Comparison of ENCODE assay signal across 10 cellular contexts in the genomic region with DNA sequence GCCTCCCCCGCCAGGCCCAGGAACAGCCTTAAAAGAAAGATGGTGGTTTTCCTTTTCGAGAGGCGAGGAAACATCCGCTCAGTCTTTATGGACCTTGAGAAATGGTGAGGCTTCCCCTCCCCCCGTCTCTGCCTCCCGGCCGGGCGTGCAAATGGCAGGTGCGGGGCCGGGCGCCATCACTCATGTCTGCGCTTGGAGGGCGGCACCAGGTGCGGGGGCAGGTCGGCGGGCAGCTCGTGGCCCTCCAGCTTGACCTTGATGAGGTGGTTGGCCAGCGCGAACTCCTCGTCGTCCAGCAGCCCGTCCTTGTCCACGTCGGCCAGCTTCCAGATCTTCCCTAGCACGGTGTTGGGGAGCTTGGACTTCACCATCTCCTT. TPM values are rescaled to one million over a fixed set of nuclear protein-coding genes. Genes with fewer than 3 reads are reported as not detected.
DNase-seq lines count a peak whose midpoint lies in the region; ATAC-seq and TF ChIP-seq lines count a peak whose summit lies in the region.
"Had no signal": no experiment of that assay in that cellular context is flagged by ENCODE, and none has a peak within 500 bp of the region (broad histone marks: within the 10 kb centered on the region; RNA-seq: fewer than 3 reads in every experiment).

No MANE protein-coding gene starts in this region.

- intact Hi-C loops in cardiac septum (cut with DNase I): loop anchor here (2.0 kb wide), 1 partner anchor 23 kb away; no protein-coding TSS in a partner anchor

- TF ChIP-seq CTCF in right atrium auricular region (IDR thresholded peaks at IDR 0.05) (no peak), hepatocyte (IDR thresholded peaks at IDR 0.05; ENCODE audit: poor library complexity) (no peak), upper lobe of left lung (IDR thresholded peaks at IDR 0.05) (peak in 1 of 6 experiments; percentile 9)

- H3K27ac ChIP-seq in right atrium auricular region: peak overlapping the region; percentile 72 to 87
- peak overlapping the region; percentile 93 for H3K27ac ChIP-seq in hepatocyte
- H3K27ac ChIP-seq in upper lobe of left lung: peak overlapping the region; percentile 82 to 95 (median 88)

- WGBS in hepatocyte (ENCODE audit: low lambda C conversion rate, missing lambda C conversion rate): 97% methylated on average over 25 of the region's 25 CpGs
- 92 to 93% methylated on average over 14 to 25 of the region's 25 CpGs for WGBS in upper lobe of left lung, 2 donors

- no peak overlapping the region for H2AFZ ChIP-seq in hepatocyte

- no peak for DNase-seq in right atrium auricular region (ENCODE audit: low spot score)
- no peak for DNase-seq in cardiac septum (ENCODE audit: low spot score)
- DNase-seq in hepatocyte (ENCODE audit: low spot score): no peak
- DNase-seq in upper lobe of left lung: no peak
- no peak for DNase-seq in C1 segment of cervical spinal cord (lab: John Stamatoyannopoulos, UW)
- DNase-seq: activated gamma-delta T cell, head of caudate nucleus, MG63, testis had no signal

- H3K79me2 ChIP-seq in hepatocyte: peaks cover 24% of the 10 kb centered on the region

- H3K4me3 ChIP-seq in right atrium auricular region (no peak overlapping the region), hepatocyte (no peak overlapping the region), upper lobe of left lung (peak overlapping the region in 1 of 4 donors; percentile 6)
- H3K4me3 ChIP-seq: MG63, testis had no signal

- no peaks in the 10 kb centered on the region for H3K9me3 ChIP-seq in right atrium auricular region
- no peaks in the 10 kb centered on the region for H3K9me3 ChIP-seq in hepatocyte (ENCODE audit: low read depth)
- H3K9me3 ChIP-seq in upper lobe of left lung: no peaks in the 10 kb centered on the region
- H3K9me3 ChIP-seq: MG63, testis had no signal

- H3K36me3 ChIP-seq in right atrium auricular region (peaks cover 29% of the 10 kb centered on the region), hepatocyte (replicated peaks; ENCODE audit: insufficient read depth, low read depth) (no peaks in the 10 kb centered on the region), upper lobe of left lung (peaks cover 2 to 48% (median 18%) of the 10 kb centered on the region in 4 donors)

- no peak for TF ChIP-seq POLR2A in upper lobe of left lung (IDR thresholded peaks at IDR 0.05)

- no peaks in the 10 kb centered on the region for H3K27me3 ChIP-seq in right atrium auricular region
- H3K27me3 ChIP-seq in hepatocyte: no peaks in the 10 kb centered on the region
- no peaks in the 10 kb centered on the region for H3K27me3 ChIP-seq in upper lobe of left lung
- H3K27me3 ChIP-seq: MG63, testis had no signal

- H3K4me1 ChIP-seq in right atrium auricular region (peaks cover 7 to 100% of the 10 kb centered on the region in 2 donors), hepatocyte (ENCODE audit: insufficient read depth) (peaks cover 30% of the 10 kb centered on the region), upper lobe of left lung (peaks cover 90 to 98% (median 94%) of the 10 kb centered on the region in 4 donors)

- ATAC-seq in upper lobe of left lung (ENCODE audit: low FRiP score in 2 of 2) (no peak), GM18873 (IDR thresholded peaks at IDR 0.05; ENCODE audit: low FRiP score, unreplicated experiment) (no peak)

- no peak overlapping the region for H3K4me2 ChIP-seq in hepatocyte

- H3K9me2 ChIP-seq in hepatocyte (replicated peaks; ENCODE audit: insufficient read depth): no peaks in the 10 kb centered on the region

- H4K20me1 ChIP-seq in hepatocyte (ENCODE audit: insufficient read depth, poor library complexity, severe bottlenecking): no peaks in the 10 kb centered on the region

- no peak for TF ChIP-seq EP300 in upper lobe of left lung (IDR thresholded peaks at IDR 0.05)

RNA-seq across cellular contexts. Expression of a gene that starts 9.7 kb away (rescaled TPM):
- total RNA-seq in right atrium auricular region (1 to 10 TPM in 1 of 2 donors, under 1 TPM in 1; 0.33 to 1.0 TPM), cardiac septum (1.2 TPM), hepatocyte (6.5 and 8.4 TPM in 2 replicates), upper lobe of left lung (10 to 100 TPM; 21.6 to 62.4 (median 26.0) TPM)
- polyA plus RNA-seq in hepatocyte: 3.1 and 5.5 TPM in 2 replicates

RNA-seq across cellular contexts. Expression of a gene that starts 24.3 kb away (rescaled TPM):
- total RNA-seq in right atrium auricular region (10 to 100 TPM; 29.5 to 34.1 TPM), cardiac septum (50.9 TPM), hepatocyte (44.8 and 52.4 TPM in 2 replicates), upper lobe of left lung (100 to 1,000 TPM in 4 of 6 donors, 10 to 100 TPM in 2; 43.0 to 167 (median 103) TPM)
- polyA plus RNA-seq in hepatocyte: 66.6 and 69.5 TPM in 2 replicates

RNA-seq across cellular contexts. Expression of a gene that starts 43.8 kb away (rescaled TPM):
- total RNA-seq in right atrium auricular region (1 to 10 TPM; 7.2 to 9.8 TPM), cardiac septum (8.6 TPM), hepatocyte (14.1 and 18.6 TPM in 2 replicates), upper lobe of left lung (10 to 100 TPM; 15.4 to 47.1 (median 24.4) TPM)
- 49.1 and 49.9 TPM in 2 replicates for polyA plus RNA-seq in hepatocyte

RNA-seq across cellular contexts. Expression of a gene that starts 51.1 kb away (rescaled TPM):
- total RNA-seq in right atrium auricular region (10 to 100 TPM; 19.4 to 20.4 TPM), cardiac septum (6.7 TPM), hepatocyte (7.8 and 23.5 TPM in 2 replicates), upper lobe of left lung (10 to 100 TPM; 19.0 to 84.7 (median 29.2) TPM)
- 9.0 and 13.2 TPM in 2 replicates for polyA plus RNA-seq in hepatocyte
